1 cellular context compared by ENCODE assay signal in genomic region chr20:555933-556332, GRCh38.
TF ChIP-seq lines count a peak whose summit lies in the region.

No MANE protein-coding gene starts in this region.

TF ChIP-seq in HepG2, 621 proteins besides CTCF, POLR2A, EP300 and RAD21 (continued from another document):
- TF ChIP-seq SNAPC4 (CRISPR knock-in tag; IDR thresholded peaks at IDR 0.05) (no peak), SATB2 (CRISPR knock-in tag; IDR thresholded peaks at IDR 0.05) (no peak), FOXJ3 (CRISPR knock-in tag; IDR thresholded peaks at IDR 0.05; ENCODE audit: borderline replicate concordance) (no peak), KLF13 (CRISPR knock-in tag; IDR thresholded peaks at IDR 0.05) (no peak), ZNF513 (CRISPR knock-in tag; conservative IDR thresholded peaks at IDR 0.05) (no peak), RNF2 (conservative IDR thresholded peaks at IDR 0.05; ENCODE audit: low read depth) (no peak), SOX5 (CRISPR knock-in tag; IDR thresholded peaks at IDR 0.05; ENCODE audit: borderline replicate concordance) (peak; percentile 50; the same call in 1 of the 2 replicates), ZNF143 (CRISPR knock-in tag; IDR thresholded peaks at IDR 0.05) (no peak), CHD2 (IDR thresholded peaks at IDR 0.05; ENCODE audit: low read depth, low read length) (no peak), MIER2 (CRISPR knock-in tag; IDR thresholded peaks at IDR 0.05) (no peak), ZNF891 (CRISPR knock-in tag; IDR thresholded peaks at IDR 0.05) (no peak)
